In genomic region chr16:27203429-27204231, GRCh38 we compare ENCODE assay signal across 8 cellular contexts. TPM values are rescaled to one million over a fixed set of nuclear protein-coding genes. Genes with fewer than 3 reads are reported as not detected.
DNase-seq lines count a peak whose midpoint lies in the region; ATAC-seq and TF ChIP-seq lines count a peak whose summit lies in the region.

Gene KDM8, plus strand, starts transcription at chr16:27203526. Its CDS starts 6,598 bp downstream, at chr16:27210124.

- H3K9me3 Mint-ChIP-seq in effector memory CD8-positive, alpha-beta T cell, result no peaks in the 10 kb centered on the region
- H3K9me3 Mint-ChIP-seq in memory B cell, result peaks cover 2% of the 10 kb centered on the region

- TF ChIP-seq CTCF in GM20000 (IDR thresholded peaks at IDR 0.05; ENCODE audit: extremely low read depth, missing control alignments), result no peak

- H3K27me3 Mint-ChIP-seq in effector memory CD8-positive, alpha-beta T cell, result no peaks in the 10 kb centered on the region
- no peaks in the 10 kb centered on the region for H3K27me3 Mint-ChIP-seq in memory B cell

- H3K4me3 Mint-ChIP-seq in effector memory CD8-positive, alpha-beta T cell, result peak within 1 kb of the TSS; percentile 86 to 89
- peak within 1 kb of the TSS; percentile 93 for H3K4me3 Mint-ChIP-seq in memory B cell

- H3K27ac Mint-ChIP-seq in effector memory CD8-positive, alpha-beta T cell, result peak within 1 kb of the TSS; percentile 96 to 97
- H3K27ac Mint-ChIP-seq in memory B cell, result peak within 1 kb of the TSS; percentile 97

- DNase-seq in CMK (ENCODE audit: low read depth) (peak; percentile 99), GM20000 (ENCODE audit: low spot score) (peak; percentile 95), HT-29 (ENCODE audit: low spot score) (peak; percentile 99), NOMO-1 (lab: John Stamatoyannopoulos, UW; ENCODE audit: unreplicated experiment in 2 of 2) (peak; percentile 98 to 99), memory B cell (ENCODE audit: low spot score in 2 of 2) (peak; percentile 97 to 98)
- peak; percentile 99 to 100 for DNase-seq in activated CD8-positive, alpha-beta memory T cell treated with anti-CD3 and anti-CD28 coated beads for 4 hours (ENCODE audit: low read depth in 2 of 2)
- DNase-seq in effector memory CD8-positive, alpha-beta T cell, result peak; percentile 98 to 99 (median 99)
- peak; percentile 97 for DNase-seq in stimulated activated CD8-positive, alpha-beta memory T cell treated with anti-CD3 and anti-CD28 coated beads, Interleukin-12 subunit alpha, Interleukin-12 subunit beta, amount 100 ng/mL, for 24 hours (ENCODE audit: extremely low read depth)

- H3K36me3 Mint-ChIP-seq in effector memory CD8-positive, alpha-beta T cell (ENCODE audit: insufficient read depth), result peaks cover 12% of the 10 kb centered on the region
- H3K36me3 Mint-ChIP-seq in memory B cell, result peaks cover 1% of the 10 kb centered on the region

- ATAC-seq in effector memory CD8-positive, alpha-beta T cell (replicated peaks), result peak; percentile 77
- ATAC-seq in memory B cell (ENCODE audit: low read depth), result peak; percentile 84

- peaks cover 39 to 42% of the 10 kb centered on the region in 2 donors for H3K4me1 Mint-ChIP-seq in effector memory CD8-positive, alpha-beta T cell (ENCODE audit: low read depth in 2 of 2)
- peaks cover 25% of the 10 kb centered on the region for H3K4me1 Mint-ChIP-seq in memory B cell

RNA-seq across cellular contexts. Expression of gene KDM8, which starts in this region (rescaled TPM):
- 3.9 and 6.0 TPM in 2 replicates for total RNA-seq in HT-29 (2014; rRNA removed; shearing (Covaris generic))

Comparison
In these comparisons a context has a peak if more than half of its experiments do, and no peak if none do; other contexts are left out.
1. Peak in every context shown above with its lines: DNase-seq and ATAC-seq.